ENCODE assay signal across 33 cellular contexts in the genomic region with DNA sequence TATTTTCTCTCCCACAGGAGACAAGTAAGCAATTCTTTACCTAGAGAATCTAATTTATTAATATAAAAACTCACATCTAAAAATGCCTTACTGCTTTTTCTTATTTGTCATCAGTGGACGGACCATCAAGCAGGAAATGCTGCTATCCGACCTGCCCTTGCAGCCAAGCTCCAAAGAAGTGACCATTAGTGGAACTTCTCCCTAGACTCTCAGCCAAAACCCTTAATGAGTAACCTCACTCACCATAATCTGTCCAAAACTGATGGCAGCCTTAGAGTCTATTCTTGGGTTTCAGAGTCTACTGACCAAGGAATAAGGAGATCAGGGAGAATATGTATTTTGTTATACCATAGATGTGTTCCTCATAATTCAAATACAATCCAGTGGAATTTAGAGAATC.
"Had no signal": no experiment of that assay in that cellular context is flagged by ENCODE, and none has a peak within 500 bp of the region (broad histone marks: within the 10 kb centered on the region; RNA-seq: fewer than 3 reads in every experiment).

No MANE protein-coding gene starts in this region.

- H3K36me3 ChIP-seq: adrenal gland had no signal

- H3K4me1 ChIP-seq: adrenal gland, ascending aorta, body of pancreas, breast epithelium had no signal

- H3K27me3 ChIP-seq: adrenal gland, ascending aorta, body of pancreas, brain microvascular endothelial cell, breast epithelium, cardiac muscle cell had no signal

- H3K9me3 ChIP-seq: adrenal gland, ascending aorta, body of pancreas, breast epithelium had no signal

- FAIRE-seq: astrocyte had no signal

- H3K4me3 ChIP-seq: adrenal gland, ascending aorta, body of pancreas, breast epithelium, cardiac muscle cell had no signal

- DNase-seq: activated effector memory CD4-positive, alpha-beta T cell treated with anti-CD3 and anti-CD28 coated beads, Interleukin-2, amount 50 U/mL, for 16 hours; activated effector memory CD4-positive, alpha-beta T cell treated with Interleukin-2 at 50 U/mL for 16 hours; activated gamma-delta T cell; activated gamma-delta T cell treated with Interleukin-2 at 50 U/mL for 16 hours; activated naive CD4-positive, alpha-beta T cell; activated naive CD4-positive, alpha-beta T cell treated with anti-CD3 and anti-CD28 coated beads for 36 hours; activated naive CD4-positive, alpha-beta T cell treated with anti-CD3 and anti-CD28 coated beads, Interleukin-2, amount 10 ng/mL, durations not matched to agents 7 days and 5 days; activated naive CD4-positive, alpha-beta T cell treated with anti-CD3 and anti-CD28 coated beads, Interleukin-2, amount 50 U/mL, for 16 hours; activated naive CD4-positive, alpha-beta T cell treated with Interleukin-2 at 50 U/mL for 16 hours; activated naive CD8-positive, alpha-beta T cell treated with anti-CD3 and anti-CD28 coated beads for 36 hours; activated naive CD8-positive, alpha-beta T cell treated with anti-CD3 and anti-CD28 coated beads, Interleukin-2, amount 10 ng/mL, durations not matched to agents 7 days and 5 days; activated naive CD8-positive, alpha-beta T cell treated with anti-CD3 and anti-CD28 coated beads, Interleukin-2, amount 50 U/mL, for 24 hours; activated T-cell treated with anti-CD3 and anti-CD28 coated beads, Interleukin-2, amount 50 U/mL, for 1 hour; activated T-cell treated with anti-CD3 and anti-CD28 coated beads, Interleukin-2, amount 50 U/mL, for 24 hours; activated T-cell treated with anti-CD3 and anti-CD28 coated beads, Interleukin-2, amount 50 U/mL, for 4 hours; activated T-cell treated with anti-CD3 and anti-CD28 coated beads, Interleukin-2, amount 50 U/mL, for 48 hours; activated T-cell treated with anti-CD3 and anti-CD28 coated beads, Interleukin-2, amount 50 U/mL, for 72 hours; adrenal gland; amniotic stem cell; amygdala; anterior cingulate cortex; aorta; body of pancreas; brain microvascular endothelial cell; caudate nucleus; central memory CD4-positive, alpha-beta T cell; cerebellar nuclear complex had no signal

- ATAC-seq: activated naive CD4-positive, alpha-beta T cell treated with anti-CD3 and anti-CD28 coated beads, Interleukin-2, amount 50 U/mL, for 72 hours; activated naive CD8-positive, alpha-beta T cell treated with anti-CD3 and anti-CD28 coated beads, Interleukin-2, amount 50 U/mL, for 24 hours; activated T-cell treated with anti-CD3 and anti-CD28 coated beads, Interleukin-2, amount 50 U/mL, for 4 hours; activated T-cell treated with anti-CD3 and anti-CD28 coated beads, Interleukin-2, amount 50 U/mL, for 72 hours; activated T-helper 17 cell treated with anti-CD3 and anti-CD28 coated beads, Interleukin-2, amount 50 U/mL, for 72 hours; body of pancreas had no signal

- H3K27ac ChIP-seq: adrenal gland, ascending aorta, body of pancreas, brain microvascular endothelial cell, breast epithelium, cardiac muscle cell had no signal
